In the genomic region with DNA sequence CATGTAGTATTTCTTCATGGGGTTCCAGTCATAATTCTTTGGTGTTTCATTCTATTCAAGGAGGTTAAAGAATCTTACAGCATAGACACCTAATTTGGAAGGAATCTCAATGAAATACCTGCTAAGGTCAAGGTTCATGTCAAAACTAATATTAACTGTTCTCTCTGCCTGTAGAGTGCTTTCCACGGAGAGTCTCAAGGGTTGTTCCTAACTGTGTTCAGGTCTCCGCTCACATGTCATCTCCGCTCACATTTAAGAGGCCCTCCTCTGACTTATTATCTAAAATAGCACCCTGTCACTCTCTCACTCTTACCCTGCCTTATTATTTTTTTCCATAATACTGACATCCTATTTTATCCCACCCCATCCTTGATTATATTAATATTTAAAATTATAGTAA, we compare ENCODE assay signal across 26 cellular contexts.
"Had no signal": no experiment of that assay in that cellular context is flagged by ENCODE, and none has a peak within 500 bp of the region (broad histone marks: within the 10 kb centered on the region; RNA-seq: fewer than 3 reads in every experiment).

No MANE protein-coding gene starts in this region.

- DNase-seq: activated B cell treated with CpG ODN at 0.5 μM for 24 hours; activated CD4-positive, alpha-beta memory T cell treated with anti-CD3 and anti-CD28 coated beads for 36 hours; activated CD4-positive, alpha-beta T cell treated with anti-CD3 and anti-CD28 coated beads for 1 hour; activated CD4-positive, alpha-beta T cell treated with anti-CD3 and anti-CD28 coated beads, Interleukin-2, amount 10 ng/mL, durations not matched to agents 24 days and 14 days; activated CD8-positive, alpha-beta memory T cell treated with anti-CD3 and anti-CD28 coated beads for 24 hours; activated gamma-delta T cell treated with Interleukin-2 at 50 U/mL for 16 hours; activated naive CD4-positive, alpha-beta T cell treated with anti-CD3 and anti-CD28 coated beads, Interleukin-2, amount 10 ng/mL, durations not matched to agents 7 days and 5 days; activated naive CD8-positive, alpha-beta T cell treated with anti-CD3 and anti-CD28 coated beads for 36 hours; activated T-cell treated with anti-CD3 and anti-CD28 coated beads, Interleukin-2, amount 50 U/mL, for 48 hours; brain microvascular endothelial cell; caudate nucleus; MG63; MV-4-11; NCI-H1092 treated with DMSO at 0.1 percent for 48 hours; NCI-H1417 treated with DMSO at 0.1 percent for 48 hours; NCI-H1694; NCI-H2029; NCI-H2107; NCI-H2171 treated with DMSO at 0.1 percent for 48 hours; NCI-H510A treated with DMSO at 0.1 percent for 48 hours; NCI-H69; PC-3; SHP77 treated with DMSO at 0.1 percent for 48 hours; T-helper 9 cell had no signal

- H3K9me3 Mint-ChIP-seq: activated B cell treated with CpG ODN at 0.5 μM for 24 hours; activated CD4-positive, alpha-beta memory T cell treated with anti-CD3 and anti-CD28 coated beads for 36 hours; activated CD4-positive, alpha-beta T cell treated with anti-CD3 and anti-CD28 coated beads, Interleukin-2, amount 10 ng/mL, durations not matched to agents 24 days and 14 days; activated naive CD4-positive, alpha-beta T cell treated with anti-CD3 and anti-CD28 coated beads, Interleukin-2, amount 10 ng/mL, durations not matched to agents 7 days and 5 days; activated naive CD8-positive, alpha-beta T cell treated with anti-CD3 and anti-CD28 coated beads for 36 hours; T-helper 1 cell treated with Interleukin-12 subunit alpha and Interleukin-12 subunit beta and Interleukin-4 antibody, amounts not matched to agents 30 μg/mL and 1 μg/mL, for 36 hours had no signal

- ATAC-seq: activated T-helper 17 cell treated with anti-CD3 and anti-CD28 coated beads, Interleukin-2, amount 50 U/mL, for 72 hours; PC-3 had no signal

- H3K9me3 ChIP-seq: MG63 had no signal

- H3K4me1 Mint-ChIP-seq: activated B cell treated with CpG ODN at 0.5 μM for 24 hours; activated CD4-positive, alpha-beta T cell treated with anti-CD3 and anti-CD28 coated beads, Interleukin-2, amount 10 ng/mL, durations not matched to agents 24 days and 14 days; activated naive CD4-positive, alpha-beta T cell treated with anti-CD3 and anti-CD28 coated beads, Interleukin-2, amount 10 ng/mL, durations not matched to agents 7 days and 5 days; activated naive CD8-positive, alpha-beta T cell treated with anti-CD3 and anti-CD28 coated beads for 36 hours; activated T-helper 17 cell treated with anti-CD3 and anti-CD28 coated beads, Interleukin-2, amount 50 U/mL, for 72 hours had no signal

- H3K36me3 ChIP-seq: brain microvascular endothelial cell, MG63 had no signal

- H3K27me3 ChIP-seq: brain microvascular endothelial cell, MG63 had no signal

- H3K36me3 Mint-ChIP-seq: activated CD4-positive, alpha-beta memory T cell treated with anti-CD3 and anti-CD28 coated beads for 36 hours; activated naive CD4-positive, alpha-beta T cell treated with anti-CD3 and anti-CD28 coated beads, Interleukin-2, amount 10 ng/mL, durations not matched to agents 7 days and 5 days; activated naive CD8-positive, alpha-beta T cell treated with anti-CD3 and anti-CD28 coated beads for 36 hours had no signal

- H3K27ac ChIP-seq: brain microvascular endothelial cell had no signal

- H3K4me3 Mint-ChIP-seq: activated B cell treated with CpG ODN at 0.5 μM for 24 hours; activated CD4-positive, alpha-beta memory T cell treated with anti-CD3 and anti-CD28 coated beads for 36 hours; activated CD4-positive, alpha-beta T cell treated with anti-CD3 and anti-CD28 coated beads, Interleukin-2, amount 10 ng/mL, durations not matched to agents 24 days and 14 days; activated naive CD4-positive, alpha-beta T cell treated with anti-CD3 and anti-CD28 coated beads, Interleukin-2, amount 10 ng/mL, durations not matched to agents 7 days and 5 days; activated naive CD8-positive, alpha-beta T cell treated with anti-CD3 and anti-CD28 coated beads for 36 hours; activated T-helper 17 cell treated with anti-CD3 and anti-CD28 coated beads, Interleukin-2, amount 50 U/mL, for 72 hours; T-helper 1 cell treated with Interleukin-12 subunit alpha and Interleukin-12 subunit beta and Interleukin-4 antibody, amounts not matched to agents 30 μg/mL and 1 μg/mL, for 36 hours had no signal

- H3K27me3 Mint-ChIP-seq: activated B cell treated with CpG ODN at 0.5 μM for 24 hours; activated CD4-positive, alpha-beta memory T cell treated with anti-CD3 and anti-CD28 coated beads for 36 hours; activated CD4-positive, alpha-beta T cell treated with anti-CD3 and anti-CD28 coated beads, Interleukin-2, amount 10 ng/mL, durations not matched to agents 24 days and 14 days; activated naive CD4-positive, alpha-beta T cell treated with anti-CD3 and anti-CD28 coated beads, Interleukin-2, amount 10 ng/mL, durations not matched to agents 7 days and 5 days; activated T-helper 17 cell treated with anti-CD3 and anti-CD28 coated beads, Interleukin-2, amount 50 U/mL, for 72 hours had no signal

- H3K4me3 ChIP-seq: MG63 had no signal
